ENCODE assay signal across 8 cellular contexts in the genomic region with DNA sequence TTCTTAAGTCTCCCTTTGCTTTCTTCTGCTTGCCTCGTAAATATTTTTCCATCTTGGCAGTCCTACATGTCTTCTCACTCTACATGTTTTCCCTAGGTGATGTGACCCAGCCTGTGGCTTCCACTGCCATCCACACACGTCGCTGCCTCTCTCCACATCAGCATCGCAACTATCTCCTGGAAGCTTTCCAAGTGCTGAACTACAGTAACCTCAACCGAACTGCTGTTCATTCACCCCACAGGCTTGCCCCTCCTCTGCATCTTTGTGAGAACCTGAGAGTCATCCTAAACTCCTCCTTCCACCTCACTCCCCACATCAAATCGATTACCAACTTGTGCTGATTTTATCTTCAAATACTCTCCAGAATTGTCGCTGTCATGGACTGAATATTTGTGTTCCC. TPM values are rescaled to one million over a fixed set of nuclear protein-coding genes. Genes with fewer than 3 reads are reported as not detected.
A peak's percentile ranks its signal among the peaks of the same experiment; 100 is the strongest.
DNase-seq lines count a peak whose midpoint lies in the region; ATAC-seq, FAIRE-seq and TF ChIP-seq lines count a peak whose summit lies in the region.

No MANE protein-coding gene starts in this region.

- no peaks in the 10 kb centered on the region for H3K36me3 ChIP-seq in bronchial epithelial cell (ENCODE audit: control insufficient read depth, insufficient read depth, low read length)

- DNase-seq in KBM-7 = peak; percentile 33
- peak; percentile 44 for DNase-seq in T-helper 9 cell
- peak; percentile 31 for DNase-seq in bronchial epithelial cell (ENCODE audit: low read depth)
- DNase-seq in stimulated activated CD4-positive, alpha-beta T cell treated with anti-CD3 and anti-CD28 coated beads, Interleukin-15, amount 100 ng/mL, for 48 hours (ENCODE audit: low read depth in 2 of 2) = peak; percentile 19 to 21
- no peak for DNase-seq in NOMO-1 treated with DMSO at 0.1 percent for 48 hours (lab: John Stamatoyannopoulos, UW; ENCODE audit: unreplicated experiment)
- DNase-seq in NCI-H1092 (lab: John Stamatoyannopoulos, UW) = no peak
- no peak for DNase-seq in AG08395 (ENCODE audit: low spot score)

- H3K27me3 ChIP-seq in bronchial epithelial cell (ENCODE audit: control insufficient read depth, insufficient read depth, low read length) = no peaks in the 10 kb centered on the region

- TF ChIP-seq CTCF in bronchial epithelial cell (IDR thresholded peaks at IDR 0.05; ENCODE audit: insufficient read depth, low read length, severe bottlenecking) = no peak

- FAIRE-seq in bronchial epithelial cell (lab: Jason Lieb, UNC) = peak; percentile 23

- in situ Hi-C loops in KBM-7 (cut with MboI; ENCODE audit: low pct_unique_long_range_greater_than_20kb, low sequenced_read_pairs) = no loop called here

- ATAC-seq in GM19455 (IDR thresholded peaks at IDR 0.05; ENCODE audit: unreplicated experiment) = no peak

- H3K4me3 ChIP-seq in bronchial epithelial cell (ENCODE audit: low read depth, low read length) = no peak overlapping the region

RNA-seq across cellular contexts. Expression of a gene that starts 41.2 kb away (rescaled TPM):
- total RNA-seq in bronchial epithelial cell = 6.8 and 20.0 TPM in 2 replicates

Comparison
In these comparisons a context has a peak if more than half of its experiments do, and no peak if none do; other contexts are left out.
1. DNase-seq: peak in KBM-7 (single experiment), T-helper 9 cell (single experiment), bronchial epithelial cell (single experiment) and stimulated activated CD4-positive, alpha-beta T cell treated with anti-CD3 and anti-CD28 coated beads, Interleukin-15, amount 100 ng/mL, for 48 hours (2 of 2); none in NOMO-1 treated with DMSO at 0.1 percent for 48 hours (single experiment), NCI-H1092 (single experiment) and AG08395 (single experiment).